In the genomic region with DNA sequence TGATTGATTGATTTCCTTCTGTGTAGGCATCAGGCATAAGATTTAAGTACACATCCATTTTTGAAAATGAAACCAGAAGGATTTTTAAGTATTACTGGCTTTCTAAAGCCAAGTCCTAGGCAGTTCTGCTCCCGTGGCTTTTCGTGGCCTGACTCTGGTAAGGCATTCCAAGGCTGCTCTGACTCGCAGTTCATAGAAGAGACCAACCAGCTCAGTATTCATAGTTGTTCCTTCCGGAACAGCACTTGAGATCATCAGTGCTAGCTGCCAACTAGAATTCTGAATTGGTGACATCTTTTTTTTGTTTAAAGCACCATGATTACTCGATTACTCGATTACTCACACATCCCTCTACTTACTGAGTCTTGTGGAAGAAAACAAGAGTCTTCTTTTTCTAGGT, we compare ENCODE assay signal across 18 cellular contexts. TPM values are rescaled to one million over a fixed set of nuclear protein-coding genes. Genes with fewer than 3 reads are reported as not detected.
DNase-seq lines count a peak whose midpoint lies in the region; ATAC-seq and TF ChIP-seq lines count a peak whose summit lies in the region.
"Had no signal": no experiment of that assay in that cellular context is flagged by ENCODE, and none has a peak within 500 bp of the region (broad histone marks: within the 10 kb centered on the region; RNA-seq: fewer than 3 reads in every experiment).

No MANE protein-coding gene starts in this region.

- ATAC-seq in left ventricle myocardium superior (peak; percentile 32), aorta (ENCODE audit: low FRiP score) (peak; percentile 63), left lobe of liver (no peak)
- no peak for ATAC-seq in activated CD4-positive, alpha-beta T cell treated with anti-CD3 and anti-CD28 coated beads for 36 hours
- ATAC-seq: HCT116; stimulated activated memory B cell treated with anti-CD40 and anti-IgM and Interleukin-4, amounts not matched to agents 10 μg/mL and 1 μg/mL and 100 μg/mL, for 72 hours had no signal

- intact Hi-C loops in left ventricle myocardium superior (cut with micrococcal nuclease) (no loop called here), left ventricle myocardium inferior (cut with micrococcal nuclease) (no loop called here), adrenal gland (cut with DNase I) (loop anchor here in 1 of 2 donors (10.0 kb wide), 1 partner anchor 223 kb away; no protein-coding TSS in a partner anchor), aorta (cut with DNase I) (loop anchor here in 1 of 2 donors (5.0 to 10.0 kb wide), 2 partner anchors 223 to 1145 kb away; no protein-coding TSS in a partner anchor)
- intact Hi-C loops in activated CD4-positive, alpha-beta T cell treated with anti-CD3 and anti-CD28 coated beads for 36 hours (cut with DNase I, micrococcal nuclease), result loop anchor here (5.0 to 10.0 kb wide), 2 partner anchors 633 to 1145 kb away; no protein-coding TSS in a partner anchor

- H3K36me3 ChIP-seq in left ventricle myocardium inferior, result peaks cover 80% of the 10 kb centered on the region
- peaks cover 0 to 28% of the 10 kb centered on the region in 2 donors for H3K36me3 ChIP-seq in adrenal gland (replicated peaks in 1 of 2)
- H3K36me3 ChIP-seq in aorta (ENCODE audit: control insufficient read depth in 1 of 2, insufficient read depth in 2 of 2, low read length in 1 of 2), result peaks cover 2 to 6% of the 10 kb centered on the region in 2 donors
- H3K36me3 ChIP-seq in tibial nerve, result peaks cover 2 to 74% (median 15%) of the 10 kb centered on the region in 3 donors

- TF ChIP-seq POLR2A in adrenal gland (IDR thresholded peaks at IDR 0.05) (no peak), tibial nerve (IDR thresholded peaks at IDR 0.05) (no peak)

- CTCF ChIA-PET in activated CD4-positive, alpha-beta T cell treated with anti-CD3 and anti-CD28 coated beads for 36 hours (lab: Charles Lee), result no interaction called here

- POLR2A ChIA-PET in activated CD4-positive, alpha-beta T cell treated with anti-CD3 and anti-CD28 coated beads for 36 hours (lab: Charles Lee), result no interaction called here

- no peaks in the 10 kb centered on the region for H3K9me3 Mint-ChIP-seq in activated CD4-positive, alpha-beta T cell treated with anti-CD3 and anti-CD28 coated beads for 36 hours (ENCODE audit: low read depth)
- H3K9me3 Mint-ChIP-seq: stimulated activated memory B cell treated with anti-CD40 and anti-IgM and Interleukin-4, amounts not matched to agents 10 μg/mL and 1 μg/mL and 100 μg/mL, for 72 hours had no signal

- 37 to 62% (median 42%) methylated on average over 6 of the region's 6 CpGs for WGBS in adrenal gland, 4 donors
- 41 to 44% methylated on average over 6 of the region's 6 CpGs for WGBS in aorta, 2 donors
- WGBS in tibial nerve, 2 donors, result 44 to 62% methylated on average over 6 of the region's 6 CpGs

- no peaks in the 10 kb centered on the region for H3K27me3 Mint-ChIP-seq in activated CD4-positive, alpha-beta T cell treated with anti-CD3 and anti-CD28 coated beads for 36 hours
- H3K27me3 Mint-ChIP-seq: B cell; stimulated activated memory B cell treated with anti-CD40 and anti-IgM and Interleukin-4, amounts not matched to agents 10 μg/mL and 1 μg/mL and 100 μg/mL, for 72 hours had no signal

- peaks cover 44% of the 10 kb centered on the region for H3K36me3 Mint-ChIP-seq in activated CD4-positive, alpha-beta T cell treated with anti-CD3 and anti-CD28 coated beads for 36 hours (ENCODE audit: low read depth)

- H3K4me1 Mint-ChIP-seq in activated CD4-positive, alpha-beta T cell treated with anti-CD3 and anti-CD28 coated beads for 36 hours, result no peaks in the 10 kb centered on the region
- H3K4me1 Mint-ChIP-seq: B cell; stimulated activated memory B cell treated with anti-CD40 and anti-IgM and Interleukin-4, amounts not matched to agents 10 μg/mL and 1 μg/mL and 100 μg/mL, for 72 hours had no signal

- peaks cover 12% of the 10 kb centered on the region for H3K4me1 ChIP-seq in left ventricle myocardium inferior
- H3K4me1 ChIP-seq in adrenal gland (replicated peaks in 1 of 2), result peaks cover 0 to 12% of the 10 kb centered on the region in 2 donors
- peaks cover 0 to 2% of the 10 kb centered on the region in 2 donors for H3K4me1 ChIP-seq in aorta (ENCODE audit: control insufficient read depth in 1 of 2, insufficient read depth in 2 of 2, low read length in 2 of 2)
- peaks cover 0 to 33% (median 6%) of the 10 kb centered on the region in 4 donors for H3K4me1 ChIP-seq in tibial nerve
- H3K4me1 ChIP-seq: vagina had no signal

- H3K4me3 Mint-ChIP-seq in activated CD4-positive, alpha-beta T cell treated with anti-CD3 and anti-CD28 coated beads for 36 hours, result no peak overlapping the region
- H3K4me3 Mint-ChIP-seq: B cell; stimulated activated memory B cell treated with anti-CD40 and anti-IgM and Interleukin-4, amounts not matched to agents 10 μg/mL and 1 μg/mL and 100 μg/mL, for 72 hours had no signal

- H3K27ac ChIP-seq in left ventricle myocardium inferior (replicated peaks), result no peak overlapping the region
- H3K27ac ChIP-seq in adrenal gland, result peak overlapping the region in 3 of 5 donors; percentile 27 to 39 (median 29)
- H3K27ac ChIP-seq in aorta (ENCODE audit: low read depth in 1 of 2, low read length in 2 of 2), result no peak overlapping the region
- H3K27ac ChIP-seq in tibial nerve, result peak overlapping the region in 1 of 4 donors; percentile 48
- H3K27ac ChIP-seq: vagina, WERI-Rb-1 had no signal

- no peak for TF ChIP-seq EP300 in tibial nerve (IDR thresholded peaks at IDR 0.05)

- TF ChIP-seq CTCF in left ventricle myocardium inferior (IDR thresholded peaks at IDR 0.05; ENCODE audit: borderline replicate concordance) (no peak), adrenal gland (IDR thresholded peaks at IDR 0.05) (no peak), tibial nerve (IDR thresholded peaks at IDR 0.05) (no peak)

- DNase-seq in left ventricle myocardium superior, result no peak
- no peak for DNase-seq in left ventricle myocardium inferior
- DNase-seq in adrenal gland, result peak in 5 of 7 donors; percentile 47 to 60 (median 54)
- DNase-seq in fibroblast of the conjunctiva (ENCODE audit: low read depth), result peak; percentile 32
- DNase-seq in aorta, result no peak
- no peak for DNase-seq in left lobe of liver (ENCODE audit: low spot score)
- DNase-seq in activated CD4-positive, alpha-beta T cell treated with anti-CD3 and anti-CD28 coated beads for 36 hours, result no peak
- DNase-seq in tibial nerve (ENCODE audit: low spot score in 2 of 2), result no peak
- DNase-seq: erythroblast; NCI-H1105 treated with DMSO at 0.1 percent for 48 hours; NCI-H774; SHP77 treated with DMSO at 0.1 percent for 48 hours; stimulated activated CD4-positive, alpha-beta T cell treated with anti-CD3 and anti-CD28 coated beads, Interleukin-2, amount 100 ng/mL, for 48 hours; WERI-Rb-1 had no signal

- no peak overlapping the region for H3K27ac Mint-ChIP-seq in activated CD4-positive, alpha-beta T cell treated with anti-CD3 and anti-CD28 coated beads for 36 hours
- H3K27ac Mint-ChIP-seq: B cell; stimulated activated memory B cell treated with anti-CD40 and anti-IgM and Interleukin-4, amounts not matched to agents 10 μg/mL and 1 μg/mL and 100 μg/mL, for 72 hours had no signal

- no peaks in the 10 kb centered on the region for H3K27me3 ChIP-seq in left ventricle myocardium inferior (ENCODE audit: low read depth)
- H3K27me3 ChIP-seq in adrenal gland, result no peaks in the 10 kb centered on the region
- no peaks in the 10 kb centered on the region for H3K27me3 ChIP-seq in aorta (ENCODE audit: control insufficient read depth in 1 of 2, insufficient read depth in 2 of 2, low read length in 1 of 2)
- H3K27me3 ChIP-seq in tibial nerve, result no peaks in the 10 kb centered on the region
- H3K27me3 ChIP-seq: vagina had no signal

- H3K9me3 ChIP-seq in left ventricle myocardium inferior (replicated peaks) (no peaks in the 10 kb centered on the region), adrenal gland (replicated peaks in 1 of 3) (no peaks in the 10 kb centered on the region), aorta (ENCODE audit: control insufficient read depth, low read length) (no peaks in the 10 kb centered on the region), tibial nerve (no peaks in the 10 kb centered on the region)
- H3K9me3 ChIP-seq: vagina had no signal

- H3K4me3 ChIP-seq in left ventricle myocardium inferior, result no peak overlapping the region
- H3K4me3 ChIP-seq in adrenal gland, result no peak overlapping the region
- no peak overlapping the region for H3K4me3 ChIP-seq in aorta (ENCODE audit: low read length in 2 of 2)
- H3K4me3 ChIP-seq in tibial nerve, result no peak overlapping the region
- H3K4me3 ChIP-seq: vagina had no signal

RNA-seq across cellular contexts. Expression of a gene that starts 25.9 kb away (rescaled TPM):
- 21.2 TPM for total RNA-seq in left ventricle myocardium superior
- total RNA-seq in left ventricle myocardium inferior, result 20.4 TPM
- 10 to 100 TPM; 22.4 to 75.3 (median 30.7) TPM for total RNA-seq in adrenal gland
- 10 to 100 TPM; 13.3 to 22.2 (median 18.7) TPM for polyA plus RNA-seq in adrenal gland
- total RNA-seq in aorta, result 10 to 100 TPM; 26.7 to 32.4 TPM
- polyA plus RNA-seq in aorta, result 10 to 100 TPM; 14.2 to 15.0 TPM
- total RNA-seq in left lobe of liver, result 10.8 TPM
- 10 to 100 TPM; 18.7 to 19.1 TPM for total RNA-seq in activated CD4-positive, alpha-beta T cell treated with anti-CD3 and anti-CD28 coated beads for 36 hours
- 10 to 100 TPM; 33.9 to 92.0 (median 58.3) TPM for total RNA-seq in tibial nerve

RNA-seq across cellular contexts. Expression of a gene that starts 29.5 kb away (rescaled TPM):
- total RNA-seq in left ventricle myocardium superior (20.2 TPM), left ventricle myocardium inferior (21.4 TPM), adrenal gland (10 to 100 TPM; 24.0 to 39.7 (median 29.8) TPM), aorta (10 to 100 TPM; 31.1 to 45.4 TPM), left lobe of liver (15.5 TPM), tibial nerve (10 to 100 TPM; 43.7 to 99.0 (median 59.6) TPM)
- polyA plus RNA-seq in adrenal gland (10 to 100 TPM; 10.7 to 55.3 (median 20.2) TPM), aorta (10 to 100 TPM; 14.9 to 30.9 TPM)
- total RNA-seq in activated CD4-positive, alpha-beta T cell treated with anti-CD3 and anti-CD28 coated beads for 36 hours, result 10 to 100 TPM; 49.4 to 51.1 TPM

Comparison
In these comparisons a context has a peak if more than half of its experiments do, and no peak if none do; other contexts are left out.
1. ATAC-seq: peak in left ventricle myocardium superior (single experiment) and aorta (single experiment); none in left lobe of liver (single experiment) and activated CD4-positive, alpha-beta T cell treated with anti-CD3 and anti-CD28 coated beads for 36 hours (single experiment).
2. DNase-seq: peak in adrenal gland (5 of 7) and fibroblast of the conjunctiva (single experiment); none in left ventricle myocardium superior (single experiment), left ventricle myocardium inferior (single experiment), aorta (0 of 2), left lobe of liver (single experiment), activated CD4-positive, alpha-beta T cell treated with anti-CD3 and anti-CD28 coated beads for 36 hours (single experiment) and tibial nerve (0 of 2).
3. H3K27ac ChIP-seq: peak in adrenal gland (3 of 5); none in left ventricle myocardium inferior (single experiment) and aorta (0 of 2).
4. intact Hi-C loops: an anchor here in activated CD4-positive, alpha-beta T cell treated with anti-CD3 and anti-CD28 coated beads for 36 hours (5.0 to 10.0 kb wide); none called in left ventricle myocardium superior and left ventricle myocardium inferior.